In the genomic region with DNA sequence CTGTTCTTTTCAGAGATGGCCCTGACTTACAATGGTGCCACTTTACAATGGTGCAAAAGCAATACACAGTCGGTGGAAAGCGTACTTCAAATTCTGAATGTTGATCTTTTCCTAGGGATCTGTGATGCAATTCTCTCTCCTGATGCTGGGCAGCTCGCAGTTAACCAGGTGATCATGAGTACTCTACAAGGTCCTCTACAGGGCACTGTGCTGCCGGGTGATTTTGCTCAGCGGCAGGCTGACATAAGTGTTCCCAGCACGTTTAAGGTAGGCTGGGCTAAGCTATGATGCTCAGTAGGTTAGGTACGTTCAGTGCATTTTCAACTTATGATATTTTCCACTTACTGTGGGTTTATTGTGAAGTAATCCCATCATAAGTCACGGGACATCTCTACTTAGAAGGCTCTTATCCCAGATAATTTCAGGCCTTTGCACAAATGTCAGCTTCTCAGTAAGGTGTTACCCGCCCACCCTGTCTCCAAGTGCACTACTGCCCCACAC, we compare ENCODE assay signal across 20 cellular contexts.
DNase-seq lines count a peak whose midpoint lies in the region; ATAC-seq and TF ChIP-seq lines count a peak whose summit lies in the region.
"Had no signal": no experiment of that assay in that cellular context is flagged by ENCODE, and none has a peak within 500 bp of the region (broad histone marks: within the 10 kb centered on the region; RNA-seq: fewer than 3 reads in every experiment).

No MANE protein-coding gene starts in this region.

- H3K4me1 Mint-ChIP-seq in endodermal cell (peaks cover 24% of the 10 kb centered on the region), natural killer cell (peaks cover 13 to 39% of the 10 kb centered on the region in 2 donors)

- no peaks in the 10 kb centered on the region for H3K4me1 ChIP-seq in endodermal cell (ENCODE audit: control insufficient read depth, insufficient read depth, low read length)

- WGBS in endodermal cell (ENCODE audit: insufficient coverage in 1 of 2, insufficient read length in 1 of 2), 2 experiments, result 88 to 94% methylated on average over 9 of the region's 9 CpGs

- peaks cover 27% of the 10 kb centered on the region for H3K27me3 ChIP-seq in endodermal cell (ENCODE audit: control insufficient read depth, insufficient read depth, low read length, poor library complexity, severe bottlenecking)
- H3K27me3 ChIP-seq: testis had no signal

- no peak overlapping the region for H3K4me3 Mint-ChIP-seq in endodermal cell
- no peak overlapping the region for H3K4me3 Mint-ChIP-seq in natural killer cell
- H3K4me3 Mint-ChIP-seq: activated B cell treated with CpG ODN at 0.5 μM for 24 hours had no signal

- H3K36me3 Mint-ChIP-seq in endodermal cell (ENCODE audit: low read depth) (no peaks in the 10 kb centered on the region), natural killer cell (no peaks in the 10 kb centered on the region)

- H3K9ac ChIP-seq in endodermal cell (ENCODE audit: extremely low read depth, low read length, poor library complexity, severe bottlenecking), result no peak overlapping the region

- H3K9me3 ChIP-seq in endodermal cell (ENCODE audit: control insufficient read depth, low read length), result peaks cover 3% of the 10 kb centered on the region
- H3K9me3 ChIP-seq: testis had no signal

- DNase-seq in NCI-H1417 (lab: John Stamatoyannopoulos, UW) (peak; percentile 41 to 92 (median 67)), NCI-H1417 treated with DMSO at 0.1 percent for 48 hours (lab: John Stamatoyannopoulos, UW) (no peak), NCI-H345 treated with DMSO at 0.1 percent for 48 hours (lab: John Stamatoyannopoulos, UW; ENCODE audit: unreplicated experiment) (peak; percentile 100), endodermal cell (peak; percentile 45), natural killer cell (no peak), C1 segment of cervical spinal cord (lab: John Stamatoyannopoulos, UW) (no peak)
- no peak for DNase-seq in stimulated activated CD8-positive, alpha-beta memory T cell treated with anti-CD3 and anti-CD28 coated beads, Interleukin-4, amount 100 ng/mL, for 48 hours
- DNase-seq: 8988T; activated B cell treated with CpG ODN at 0.5 μM for 24 hours; activated CD4-positive, alpha-beta T cell treated with anti-CD3 and anti-CD28 coated beads, Interleukin-2, amount 50 U/mL, for 48 hours; dermis blood vessel endothelial cell; NCI-H2081; NCI-H524 treated with DMSO at 0.1 percent for 48 hours; SIG-M5; stimulated activated naive CD4-positive, alpha-beta T cell treated with Interleukin-2 at 50 U/mL for 16 hours; T1000; testis had no signal

- no peaks in the 10 kb centered on the region for H3K36me3 ChIP-seq in endodermal cell (ENCODE audit: control insufficient read depth, insufficient read depth, low read length)

- H3K27ac Mint-ChIP-seq in endodermal cell (no peak overlapping the region), natural killer cell (no peak overlapping the region)
- H3K27ac Mint-ChIP-seq: activated B cell treated with CpG ODN at 0.5 μM for 24 hours; activated naive CD4-positive, alpha-beta T cell treated with anti-CD3 and anti-CD28 coated beads, Interleukin-2, amount 50 U/mL, for 72 hours had no signal

- intact Hi-C loops in natural killer cell (cut with micrococcal nuclease), result no loop called here

- ATAC-seq in natural killer cell, result no peak
- ATAC-seq: activated naive CD4-positive, alpha-beta T cell treated with anti-CD3 and anti-CD28 coated beads, Interleukin-2, amount 50 U/mL, for 72 hours had no signal

- H3K9me3 Mint-ChIP-seq in endodermal cell (peaks cover 9% of the 10 kb centered on the region), natural killer cell (no peaks in the 10 kb centered on the region)

- H3K27me3 Mint-ChIP-seq in endodermal cell (ENCODE audit: insufficient read depth) (peaks cover 31% of the 10 kb centered on the region), natural killer cell (ENCODE audit: low read depth in 2 of 2) (peaks cover 28 to 49% of the 10 kb centered on the region in 2 donors)

- TF ChIP-seq CTCF in endodermal cell (conservative IDR thresholded peaks at IDR 0.05), result no peak
- TF ChIP-seq CTCF in natural killer cell (IDR thresholded peaks at IDR 0.05), result no peak

- no peak overlapping the region for H3K27ac ChIP-seq in endodermal cell (ENCODE audit: low read depth, low read length)
- H3K27ac ChIP-seq in temporal lobe (ENCODE audit: low read depth, low read length), result peak overlapping the region; percentile 14
- H3K27ac ChIP-seq: hepatocyte, testis had no signal

- no peak overlapping the region for H3K4me3 ChIP-seq in endodermal cell (ENCODE audit: low read length)
- H3K4me3 ChIP-seq: hepatocyte, testis had no signal

Comparison
In these comparisons a context has a peak if more than half of its experiments do, and no peak if none do; other contexts are left out.
1. DNase-seq: peak in NCI-H1417 (3 of 3), NCI-H345 treated with DMSO at 0.1 percent for 48 hours (single experiment) and endodermal cell (single experiment); none in NCI-H1417 treated with DMSO at 0.1 percent for 48 hours (single experiment), natural killer cell (single experiment), C1 segment of cervical spinal cord (0 of 14) and stimulated activated CD8-positive, alpha-beta memory T cell treated with anti-CD3 and anti-CD28 coated beads, Interleukin-4, amount 100 ng/mL, for 48 hours (single experiment).